7 cellular contexts compared by ENCODE assay signal in genomic region chr20:63580796-63581461, GRCh38. TPM values are rescaled to one million over a fixed set of nuclear protein-coding genes. Genes with fewer than 3 reads are reported as not detected.
DNase-seq lines count a peak whose midpoint lies in the region; ATAC-seq and TF ChIP-seq lines count a peak whose summit lies in the region.

No MANE protein-coding gene starts in this region.

- H3K4me3 ChIP-seq in endodermal cell (ENCODE audit: low read length) = no peak overlapping the region

- no peaks in the 10 kb centered on the region for H3K27me3 ChIP-seq in endodermal cell (ENCODE audit: control insufficient read depth, insufficient read depth, low read length, poor library complexity, severe bottlenecking)

- ATAC-seq in HG03097 (IDR thresholded peaks at IDR 0.05; ENCODE audit: low FRiP score, unreplicated experiment) = no peak
- ATAC-seq in GM21717 (IDR thresholded peaks at IDR 0.05; ENCODE audit: unreplicated experiment) = no peak

- no peak overlapping the region for H3K27ac Mint-ChIP-seq in endodermal cell
- H3K27ac Mint-ChIP-seq in progenitor cell of endocrine pancreas = no peak overlapping the region

- no peak overlapping the region for H3K9ac ChIP-seq in endodermal cell (ENCODE audit: extremely low read depth, low read length, poor library complexity, severe bottlenecking)

- DNase-seq in GM10266 (ENCODE audit: extremely low spot score) (peak; percentile 80), NAMALWA (ENCODE audit: low spot score) (peak; percentile 71), endodermal cell (peak; percentile 67), progenitor cell of endocrine pancreas (ENCODE audit: low spot score, unreplicated experiment) (no peak)
- DNase-seq in activated CD4-positive, alpha-beta T cell treated with anti-CD3 and anti-CD28 coated beads, Interleukin-2, amount 50 U/mL, for 48 hours = peak; percentile 64 to 69

- no peaks in the 10 kb centered on the region for H3K9me3 Mint-ChIP-seq in endodermal cell
- H3K9me3 Mint-ChIP-seq in progenitor cell of endocrine pancreas (ENCODE audit: low read depth) = no peaks in the 10 kb centered on the region

- WGBS in endodermal cell (ENCODE audit: insufficient coverage in 1 of 2, insufficient read length in 1 of 2), 2 experiments = 84 to 89% methylated on average over 10 to 12 of the region's 12 CpGs

- no peaks in the 10 kb centered on the region for H3K36me3 ChIP-seq in endodermal cell (ENCODE audit: control insufficient read depth, insufficient read depth, low read length)

- H3K27ac ChIP-seq in endodermal cell (ENCODE audit: low read depth, low read length) = no peak overlapping the region

- H3K4me3 Mint-ChIP-seq in endodermal cell (no peak overlapping the region), progenitor cell of endocrine pancreas (ENCODE audit: low read depth) (no peak overlapping the region)

- no peaks in the 10 kb centered on the region for H3K4me1 Mint-ChIP-seq in endodermal cell
- H3K4me1 Mint-ChIP-seq in progenitor cell of endocrine pancreas (ENCODE audit: low read depth) = no peaks in the 10 kb centered on the region

- no peaks in the 10 kb centered on the region for H3K4me1 ChIP-seq in endodermal cell (ENCODE audit: control insufficient read depth, insufficient read depth, low read length)

- H3K36me3 Mint-ChIP-seq in endodermal cell (ENCODE audit: low read depth) (no peaks in the 10 kb centered on the region), progenitor cell of endocrine pancreas (ENCODE audit: insufficient read depth) (no peaks in the 10 kb centered on the region)

- TF ChIP-seq CTCF in GM10266 (IDR thresholded peaks at IDR 0.05; ENCODE audit: control insufficient read depth, insufficient read depth, low read depth, missing control alignments) (peak; percentile 69), endodermal cell (conservative IDR thresholded peaks at IDR 0.05) (peak; percentile 67), progenitor cell of endocrine pancreas (IDR thresholded peaks at IDR 0.05; ENCODE audit: unreplicated experiment) (peak; percentile 45)

- H3K9me3 ChIP-seq in endodermal cell (ENCODE audit: control insufficient read depth, low read length) = no peaks in the 10 kb centered on the region

- no peaks in the 10 kb centered on the region for H3K27me3 Mint-ChIP-seq in endodermal cell (ENCODE audit: insufficient read depth)
- H3K27me3 Mint-ChIP-seq in progenitor cell of endocrine pancreas = peaks cover 6% of the 10 kb centered on the region

RNA-seq across cellular contexts. Expression of gene HELZ2, which starts 6.9 kb away (rescaled TPM):
- total RNA-seq in endodermal cell = 10 to 100 TPM; 34.5 to 37.0 TPM
- polyA plus RNA-seq in endodermal cell (2013, experiment 1 of 2) = 15.5 TPM
- 14.7 TPM for polyA plus RNA-seq in endodermal cell (2013, experiment 2 of 2)
- total RNA-seq in progenitor cell of endocrine pancreas = 19.3 and 21.6 TPM in 2 replicates

RNA-seq across cellular contexts. Expression of gene FNDC11, which starts 27.0 kb away (rescaled TPM):
- 1 to 10 TPM; 1.8 to 2.4 TPM for total RNA-seq in endodermal cell
- polyA plus RNA-seq in endodermal cell (2013, experiment 1 of 2) = 5.2 TPM
- polyA plus RNA-seq in endodermal cell (2013, experiment 2 of 2) = 5.2 TPM
- total RNA-seq in progenitor cell of endocrine pancreas = 1.9 and 2.6 TPM in 2 replicates

RNA-seq across cellular contexts. Expression of gene SRMS, which starts 33.4 kb away (rescaled TPM):
- total RNA-seq in endodermal cell (not detected), progenitor cell of endocrine pancreas (not detected in 2 replicates)
- not detected for polyA plus RNA-seq in endodermal cell (2013, experiment 1 of 2)
- polyA plus RNA-seq in endodermal cell (2013, experiment 2 of 2) = not detected

RNA-seq across cellular contexts. Expression of gene PTK6, which starts 43.8 kb away (rescaled TPM):
- total RNA-seq in endodermal cell (under 1 TPM in 1 of 2 donors, not detected in 1; 0.22 TPM), progenitor cell of endocrine pancreas (0.29 and 0.31 TPM in 2 replicates)
- polyA plus RNA-seq in endodermal cell (2013, experiment 1 of 2) = not detected
- polyA plus RNA-seq in endodermal cell (2013, experiment 2 of 2) = not detected

RNA-seq across cellular contexts. Expression of gene GMEB2, which starts 46.0 kb away (rescaled TPM):
- total RNA-seq in endodermal cell (10 to 100 TPM; 11.5 to 12.3 TPM), progenitor cell of endocrine pancreas (15.1 and 15.2 TPM in 2 replicates)
- 14.3 TPM for polyA plus RNA-seq in endodermal cell (2013, experiment 1 of 2)
- 13.6 TPM for polyA plus RNA-seq in endodermal cell (2013, experiment 2 of 2)
